Comparison of ENCODE assay signal across 16 cellular contexts in genomic region chr20:40462600-40462999, GRCh38.
A peak's percentile ranks its signal among the peaks of the same experiment; 100 is the strongest.
DNase-seq lines count a peak whose midpoint lies in the region; ATAC-seq and TF ChIP-seq lines count a peak whose summit lies in the region.
"Had no signal": no experiment of that assay in that cellular context is flagged by ENCODE, and none has a peak within 500 bp of the region (broad histone marks: within the 10 kb centered on the region; RNA-seq: fewer than 3 reads in every experiment).

No MANE protein-coding gene starts in this region.

- TF ChIP-seq CTCF in A673 (conservative IDR thresholded peaks at IDR 0.05; ENCODE audit: low read depth, low read length) = no peak
- no peak for TF ChIP-seq CTCF in HEK293 (tag by site-specific recombination; IDR thresholded peaks at IDR 0.05)
- TF ChIP-seq CTCF in VCaP (conservative IDR thresholded peaks at IDR 0.05) = no peak
- TF ChIP-seq CTCF in neutrophil (IDR thresholded peaks at IDR 0.05) = no peak
- no peak for TF ChIP-seq CTCF in ascending aorta (IDR thresholded peaks at IDR 0.05)

- no TSS peak for BruUV-seq in A673 (replicated peaks; lab: Mats Ljungman, UMichigan)

- H3K27ac ChIP-seq in A673 (ENCODE audit: low read depth, low read length, poor library complexity, severe bottlenecking) (peak overlapping the region; percentile 71), HEK293 (ENCODE audit: extremely low read depth, low read depth, low read length) (no peak overlapping the region), VCaP (peak overlapping the region; percentile 78), neutrophil (peak overlapping the region; percentile 58), ascending aorta (no peak overlapping the region)
- H3K27ac ChIP-seq: KMS-11, SJSA1 had no signal

- POLR2A ChIA-PET in A673 (lab: Charles Lee; ENCODE audit: low non-redundant PET) (no interaction called here), HEK293 (lab: Yijun Ruan, JAX) (no interaction called here)

- intact Hi-C loops in A673 (cut with micrococcal nuclease; ENCODE audit: unreplicated experiment) = loop anchor here (10.0 kb wide), 1 partner anchor 198 kb away; no protein-coding TSS in a partner anchor
- intact Hi-C loops in ascending aorta (cut with DNase I) = no loop called here

- ATAC-seq in GM18907 (IDR thresholded peaks at IDR 0.05; ENCODE audit: unreplicated experiment) = no peak
- ATAC-seq: T-cell had no signal

- no peak for DNase-seq in A673 (ENCODE audit: low spot score)
- DNase-seq in ascending aorta (ENCODE audit: low spot score in 2 of 2) = no peak
- no peak for DNase-seq in stimulated activated CD4-positive, alpha-beta T cell treated with anti-CD3 and anti-CD28 coated beads, Interleukin-12 subunit alpha, Interleukin-12 subunit beta, amount 100 ng/mL, for 4 hours
- DNase-seq: DMS153, MG63, NCI-H1417 treated with DMSO at 0.1 percent for 48 hours, NCI-H2029 treated with DMSO at 0.1 percent for 48 hours, NCI-H774, T-cell had no signal

- peaks cover 20% of the 10 kb centered on the region for H3K4me1 ChIP-seq in A673 (ENCODE audit: insufficient read depth, low read length, poor library complexity, severe bottlenecking)
- H3K4me1 ChIP-seq in HEK293 (ENCODE audit: control insufficient read depth, insufficient read depth, low read length) = no peaks in the 10 kb centered on the region
- peaks cover 3 to 21% of the 10 kb centered on the region in 2 experiments for H3K4me1 ChIP-seq in neutrophil (ENCODE audit: control insufficient read depth in 1 of 2, insufficient read depth in 1 of 2, low read depth in 1 of 2, low read length in 1 of 2)
- no peaks in the 10 kb centered on the region for H3K4me1 ChIP-seq in ascending aorta
- H3K4me1 ChIP-seq: SJSA1 had no signal

- H3K36me3 ChIP-seq in A673 (ENCODE audit: insufficient read depth, low read length, poor library complexity, severe bottlenecking) (no peaks in the 10 kb centered on the region), HEK293 (ENCODE audit: control insufficient read depth in 2 of 2, insufficient read depth in 1 of 2, low read length in 2 of 2) (no peaks in the 10 kb centered on the region), neutrophil (no peaks in the 10 kb centered on the region), ascending aorta (no peaks in the 10 kb centered on the region)
- H3K36me3 ChIP-seq: BLaER1 treated with 17β-estradiol and CSF1 and Interleukin-3, amounts not matched to agents 10 nM and 100 nM; MG63; SJSA1 had no signal

- no peaks in the 10 kb centered on the region for H3K9me3 ChIP-seq in A673 (ENCODE audit: low read depth, low read length, poor library complexity, severe bottlenecking)
- no peaks in the 10 kb centered on the region for H3K9me3 ChIP-seq in HEK293 (ENCODE audit: control insufficient read depth, insufficient read depth, low read depth, low read length)
- no peaks in the 10 kb centered on the region for H3K9me3 ChIP-seq in neutrophil
- no peaks in the 10 kb centered on the region for H3K9me3 ChIP-seq in ascending aorta
- H3K9me3 ChIP-seq: MG63, SJSA1 had no signal

- CTCF ChIA-PET in A673 (lab: Charles Lee) (no interaction called here), HEK293 (lab: Yijun Ruan, JAX) (interaction anchor here (0.6 to 0.8 kb wide), 3 partner anchors 13 to 470 kb away, joined by 3 to 5 read pairs (median 4); no protein-coding TSS in a partner anchor)

- H3K4me3 ChIP-seq in A673 (ENCODE audit: low read depth, low read length, poor library complexity, severe bottlenecking) (no peak overlapping the region), HEK293 (ENCODE audit: low read depth, low read length) (no peak overlapping the region), neutrophil (ENCODE audit: low read depth in 1 of 2, low read length in 1 of 2) (no peak overlapping the region), ascending aorta (no peak overlapping the region)
- H3K4me3 ChIP-seq: BLaER1 treated with 17β-estradiol and CSF1 and Interleukin-3, amounts not matched to agents 10 nM and 100 nM; MG63; SJSA1 had no signal

- H3K27me3 ChIP-seq in A673 (replicated peaks; ENCODE audit: insufficient read depth, low read depth, low read length, poor library complexity) = no peaks in the 10 kb centered on the region
- no peaks in the 10 kb centered on the region for H3K27me3 ChIP-seq in neutrophil
- H3K27me3 ChIP-seq in ascending aorta = no peaks in the 10 kb centered on the region
- H3K27me3 ChIP-seq: BLaER1 treated with 17β-estradiol and CSF1 and Interleukin-3, amounts not matched to agents 10 nM and 100 nM; MG63; SJSA1 had no signal

TF ChIP-seq in HEK293, 187 proteins besides CTCF, POLR2A, EP300 and RAD21:
- TF ChIP-seq SP7 (tag by site-specific recombination; IDR thresholded peaks at IDR 0.05) = 0 out of 2 replicates have a peak, but pooled peaks have one; percentile 39
- TF ChIP-seq, protein P1, sequence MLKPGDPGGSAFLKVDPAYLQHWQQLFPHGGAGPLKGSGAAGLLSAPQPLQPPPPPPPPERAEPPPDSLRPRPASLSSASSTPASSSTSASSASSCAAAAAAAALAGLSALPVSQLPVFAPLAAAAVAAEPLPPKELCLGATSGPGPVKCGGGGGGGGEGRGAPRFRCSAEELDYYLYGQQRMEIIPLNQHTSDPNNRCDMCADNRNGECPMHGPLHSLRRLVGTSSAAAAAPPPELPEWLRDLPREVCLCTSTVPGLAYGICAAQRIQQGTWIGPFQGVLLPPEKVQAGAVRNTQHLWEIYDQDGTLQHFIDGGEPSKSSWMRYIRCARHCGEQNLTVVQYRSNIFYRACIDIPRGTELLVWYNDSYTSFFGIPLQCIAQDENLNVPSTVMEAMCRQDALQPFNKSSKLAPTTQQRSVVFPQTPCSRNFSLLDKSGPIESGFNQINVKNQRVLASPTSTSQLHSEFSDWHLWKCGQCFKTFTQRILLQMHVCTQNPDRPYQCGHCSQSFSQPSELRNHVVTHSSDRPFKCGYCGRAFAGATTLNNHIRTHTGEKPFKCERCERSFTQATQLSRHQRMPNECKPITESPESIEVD (tag by site-specific recombination; IDR thresholded peaks at IDR 0.05) = 0 out of 2 replicates have a peak, but pooled peaks have one; percentile 16
- TF ChIP-seq ZFHX2 (tag by site-specific recombination; conservative IDR thresholded peaks at IDR 0.05) = no peak
- no peak for TF ChIP-seq ZNF133 (tag by site-specific recombination; IDR thresholded peaks at IDR 0.05)
- TF ChIP-seq ZEB2 (tag by site-specific recombination; IDR thresholded peaks at IDR 0.05) = no peak
TF ChIP-seq in HEK293: peak in this region for 2.

Comparison
In these comparisons a context has a peak if more than half of its experiments do, and no peak if none do; other contexts are left out.
1. H3K27ac ChIP-seq: peak in A673 (single experiment), VCaP (single experiment) and neutrophil (single experiment); none in HEK293 (single experiment) and ascending aorta (0 of 2).